In genomic region chr15:90530250-90531051, GRCh38 we compare ENCODE assay signal across 1 cellular context.
TF ChIP-seq lines count a peak whose summit lies in the region.

No MANE protein-coding gene starts in this region.

TF ChIP-seq in K562, 482 proteins besides CTCF, POLR2A, EP300 and RAD21 (continued from another document):
- TF ChIP-seq ZNF444 (CRISPR knock-in tag; IDR thresholded peaks at IDR 0.05) (no peak), KLF13 (tag; IDR thresholded peaks at IDR 0.05; ENCODE audit: borderline replicate concordance, low read depth) (no peak), BCOR (IDR thresholded peaks at IDR 0.05) (no peak), POLR2G (IDR thresholded peaks at IDR 0.05; ENCODE audit: low read depth, low read length) (peak; percentile 46; the same call in 1 of the 2 replicates)
